Comparison of ENCODE assay signal across 7 cellular contexts in the genomic region with DNA sequence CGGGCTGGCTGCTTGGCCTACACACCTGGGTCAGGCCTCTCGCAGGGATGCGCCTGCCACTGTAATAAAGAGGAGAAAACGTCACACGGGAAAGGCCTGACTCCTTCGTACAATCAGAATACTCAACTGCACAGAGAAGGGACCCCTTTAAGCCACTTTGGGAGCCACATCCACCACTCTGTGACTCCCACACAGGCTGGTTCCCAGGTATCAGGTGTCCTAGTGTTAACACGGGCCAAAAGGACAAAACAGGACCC. TPM values are rescaled to one million over a fixed set of nuclear protein-coding genes. Genes with fewer than 3 reads are reported as not detected.
DNase-seq lines count a peak whose midpoint lies in the region; ATAC-seq, FAIRE-seq and TF ChIP-seq lines count a peak whose summit lies in the region.

No MANE protein-coding gene starts in this region.

- intact Hi-C loops in Panc1 (cut with micrococcal nuclease; ENCODE audit: unreplicated experiment) = no loop called here

- no peak for ATAC-seq in Panc1

- H3K9ac ChIP-seq in skeletal muscle satellite cell (ENCODE audit: low read depth, low read length) = peak overlapping the region; percentile 71

- peak overlapping the region; percentile 80 to 93 for H3K4me3 ChIP-seq in Panc1 (ENCODE audit: low read depth in 2 of 2, low read length in 2 of 2)
- H3K4me3 ChIP-seq in epithelial cell of esophagus (ENCODE audit: low read length) = peak overlapping the region; percentile 60
- H3K4me3 ChIP-seq in skeletal muscle satellite cell (ENCODE audit: low read length) = peak overlapping the region; percentile 74

- in situ Hi-C loops in Panc1 (cut with HindIII; ENCODE audit: low pct_unique_long_range_greater_than_20kb, low sequenced_read_pairs) = no loop called here

- H3K9me3 ChIP-seq in Panc1 (ENCODE audit: control insufficient read depth, insufficient read depth, low read depth, low read length) (no peaks in the 10 kb centered on the region), skeletal muscle satellite cell (replicated peaks; ENCODE audit: low read length) (no peaks in the 10 kb centered on the region)

- POLR2A ChIA-PET in Panc1 (lab: Charles Lee) = interaction anchor here (1.1 to 1.5 kb wide), 2 partner anchors 9 to 255 kb away, joined by 5 to 6 read pairs; a partner anchor contains a TSS

- H3K4me1 ChIP-seq in Panc1 (ENCODE audit: control insufficient read depth, insufficient read depth, low read length) (peaks cover 5% of the 10 kb centered on the region; the same call in 1 of the 2 replicates), skeletal muscle satellite cell (ENCODE audit: control insufficient read depth, insufficient read depth, low read length) (peaks cover 5% of the 10 kb centered on the region)

- DNase-seq in GM12891 (ENCODE audit: insufficient read length, low spot score) (no peak), Panc1 (ENCODE audit: low read depth, low spot score) (no peak), epithelial cell of esophagus (ENCODE audit: low read depth) (no peak), midbrain (lab: John Stamatoyannopoulos, UW) (no peak), cortex of kidney (lab: John Stamatoyannopoulos, UW) (no peak), NCI-H2171 (lab: John Stamatoyannopoulos, UW) (no peak)

- peak; percentile 55 for FAIRE-seq in GM12891 (lab: Jason Lieb, UNC)

- H3K36me3 ChIP-seq in Panc1 (ENCODE audit: control insufficient read depth, insufficient read depth, low read length) (no peaks in the 10 kb centered on the region), skeletal muscle satellite cell (ENCODE audit: insufficient read depth, low read length) (no peaks in the 10 kb centered on the region)

- no peak for TF ChIP-seq POLR2A in GM12891 (IDR thresholded peaks at IDR 0.05; ENCODE audit: low read depth, low read length)

- H3K27ac ChIP-seq in Panc1 (ENCODE audit: low read length) = peak overlapping the region; percentile 99

- H3K27me3 ChIP-seq in Panc1 (ENCODE audit: control insufficient read depth, insufficient read depth, low read length) = no peaks in the 10 kb centered on the region
- no peaks in the 10 kb centered on the region for H3K27me3 ChIP-seq in skeletal muscle satellite cell (ENCODE audit: control insufficient read depth, insufficient read depth, low read length)

- peak overlapping the region; percentile 81 for H3K4me2 ChIP-seq in skeletal muscle satellite cell (ENCODE audit: low read length)

- BruUV-seq in Panc1 (replicated peaks; lab: Mats Ljungman, UMichigan) = no TSS peak

- CTCF ChIA-PET in Panc1 (lab: Charles Lee) = no interaction called here

- TF ChIP-seq CTCF in Panc1 (IDR thresholded peaks at IDR 0.05) (no peak), epithelial cell of esophagus (IDR thresholded peaks at IDR 0.05; ENCODE audit: insufficient read depth, low read depth, low read length, missing control alignments) (no peak)

TF ChIP-seq in GM12891, 5 proteins besides CTCF, POLR2A, EP300 and RAD21:
- TF ChIP-seq PAX5 (IDR thresholded peaks at IDR 0.05; ENCODE audit: insufficient read depth, low read length, severe bottlenecking) (no peak), SPI1 (IDR thresholded peaks at IDR 0.05; ENCODE audit: low read depth, low read length) (no peak), POLR2AphosphoS5 (IDR thresholded peaks at IDR 0.05; ENCODE audit: low read depth, low read length) (no peak), TAF1 (IDR thresholded peaks at IDR 0.05; ENCODE audit: low read depth, low read length) (no peak), POU2F2 (IDR thresholded peaks at IDR 0.05; ENCODE audit: low read depth, low read length) (no peak)

RNA-seq across cellular contexts. Expression of a gene that starts 5.8 kb away (rescaled TPM):
- polyA plus RNA-seq in GM12891 (2012; ENCODE audit: low read depth, missing spikeins) = 4.5 TPM
- total RNA-seq in Panc1 (2021; ENCODE audit: unreplicated experiment) = 29.0 TPM
- polyA plus RNA-seq in Panc1 (2012; ENCODE audit: insufficient read length) = 4.4 TPM
- 7.4 and 8.4 TPM in 2 replicates for total RNA-seq in skeletal muscle satellite cell (2012; rRNA removed)
